ENCODE assay signal across 8 cellular contexts in genomic region chr4:74133786-74134499, GRCh38. TPM values are rescaled to one million over a fixed set of nuclear protein-coding genes. Genes with fewer than 3 reads are reported as not detected.
DNase-seq lines count a peak whose midpoint lies in the region; ATAC-seq and TF ChIP-seq lines count a peak whose summit lies in the region.

No MANE protein-coding gene starts in this region.

- no peak overlapping the region for H3K27ac ChIP-seq in adrenal gland

- 32 to 37% (median 35%) methylated on average over 8 of the region's 8 CpGs for WGBS in adrenal gland, 4 donors

- H3K36me3 ChIP-seq in adrenal gland (replicated peaks in 1 of 2), result no peaks in the 10 kb centered on the region

- peak; percentile 47 for TF ChIP-seq CTCF in GM20000 (IDR thresholded peaks at IDR 0.05; ENCODE audit: extremely low read depth, missing control alignments)
- TF ChIP-seq CTCF in adrenal gland (IDR thresholded peaks at IDR 0.05), result peak; percentile 51 to 89 (median 87)

- no peaks in the 10 kb centered on the region for H3K4me1 ChIP-seq in adrenal gland (replicated peaks in 1 of 2)

- TF ChIP-seq POLR2A in adrenal gland (IDR thresholded peaks at IDR 0.05), result no peak

- DNase-seq in DMS 273 treated with DMSO at 0.1 percent for 48 hours (lab: John Stamatoyannopoulos, UW), result peak; percentile 16
- DNase-seq in GM20000 (ENCODE audit: low spot score), result peak; percentile 38
- DNase-seq in Kasumi-1 (lab: John Stamatoyannopoulos, UW), result peak; percentile 72 to 79
- DNase-seq in RPMI7951 (ENCODE audit: low read depth), result peak; percentile 82
- DNase-seq in adrenal gland, result peak; percentile 80 to 94 (median 82)
- peak; percentile 65 for DNase-seq in left ventricle myocardium superior
- DNase-seq in putamen (ENCODE audit: low spot score), result peak; percentile 68

- intact Hi-C loops in adrenal gland (cut with DNase I) (loop anchor here (5.0 to 10.0 kb wide), 3 partner anchors 399 to 472 kb away; no protein-coding TSS in a partner anchor), left ventricle myocardium superior (cut with micrococcal nuclease) (loop anchor here (10.0 kb wide), 3 partner anchors 99 to 469 kb away; partner anchors contain the start of gene CXCL3)

- H3K9me3 ChIP-seq in adrenal gland (replicated peaks in 1 of 3), result no peaks in the 10 kb centered on the region

- peak; percentile 84 for ATAC-seq in left ventricle myocardium superior
- no peak for ATAC-seq in GM21737 (IDR thresholded peaks at IDR 0.05; ENCODE audit: unreplicated experiment)

- no peak overlapping the region for H3K4me3 ChIP-seq in adrenal gland

- no peaks in the 10 kb centered on the region for H3K27me3 ChIP-seq in adrenal gland

RNA-seq across cellular contexts. Expression of gene MTHFD2L, which starts 24.0 kb away (rescaled TPM):
- 11.9 and 12.1 TPM in 2 replicates for total RNA-seq in RPMI7951 (2014; rRNA removed; shearing (Covaris generic))
- 10 to 100 TPM; 13.2 to 21.8 (median 15.9) TPM for total RNA-seq in adrenal gland
- polyA plus RNA-seq in adrenal gland, result 10 to 100 TPM in 2 of 3 donors, 1 to 10 TPM in 1; 9.8 to 25.9 (median 10.3) TPM
- 8.5 TPM for total RNA-seq in left ventricle myocardium superior

RNA-seq across cellular contexts. Expression of gene CXCL2, which starts 34.9 kb away (rescaled TPM):
- total RNA-seq in RPMI7951 (2014; rRNA removed; shearing (Covaris generic)), result 0.72 and 0.88 TPM in 2 replicates
- total RNA-seq in adrenal gland (10 to 100 TPM in 1 of 8 donors, 1 to 10 TPM in 7; 2.4 to 13.9 (median 6.2) TPM), left ventricle myocardium superior (12.0 TPM)
- 10 to 100 TPM in 1 of 3 donors, 1 to 10 TPM in 2; 2.2 to 18.8 (median 5.4) TPM for polyA plus RNA-seq in adrenal gland

Comparison
In these comparisons a context has a peak if more than half of its experiments do, and no peak if none do; other contexts are left out.
1. DNase-seq: peak in every context shown above with its lines; median percentile 82 in RPMI7951; 82 in adrenal gland; 76 in Kasumi-1; 68 in putamen; 65 in left ventricle myocardium superior; 38 in GM20000; 16 in DMS 273 treated with DMSO at 0.1 percent for 48 hours.